Comparison of ENCODE assay signal across 20 cellular contexts in the genomic region with DNA sequence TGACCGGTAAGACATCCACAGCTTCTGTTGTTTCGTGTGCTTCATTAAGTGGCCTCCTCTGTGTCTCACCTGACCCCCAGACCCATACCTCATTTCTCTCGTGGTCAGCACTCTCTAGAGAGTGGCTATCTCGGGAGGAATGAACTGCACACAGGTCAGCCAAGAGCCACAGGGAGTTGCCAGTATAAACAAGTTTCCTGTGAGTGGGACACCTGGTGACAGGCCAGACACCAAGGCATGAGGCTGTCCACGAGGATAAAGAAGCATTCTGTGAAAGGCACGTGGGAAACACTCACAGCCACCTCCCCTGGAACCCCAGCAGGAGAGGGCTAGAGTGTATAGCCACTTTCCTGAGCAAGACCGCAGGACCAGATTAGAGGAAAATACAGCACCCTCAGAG.
DNase-seq lines count a peak whose midpoint lies in the region; ATAC-seq and TF ChIP-seq lines count a peak whose summit lies in the region.
"Had no signal": no experiment of that assay in that cellular context is flagged by ENCODE, and none has a peak within 500 bp of the region (broad histone marks: within the 10 kb centered on the region; RNA-seq: fewer than 3 reads in every experiment).

No MANE protein-coding gene starts in this region.

- H4K8ac ChIP-seq in IMR-90 (ENCODE audit: low read depth in 2 of 2, low read length in 2 of 2), result no peak overlapping the region

- H3K4me3 ChIP-seq in IMR-90 (ENCODE audit: insufficient read depth, low read depth, low read length), result no peak overlapping the region
- no peak overlapping the region for H3K4me3 ChIP-seq in fibroblast of the aortic adventitia (ENCODE audit: low read depth, low read length)
- no peak overlapping the region for H3K4me3 ChIP-seq in right lobe of liver
- no peak overlapping the region for H3K4me3 ChIP-seq in prostate gland
- H3K4me3 ChIP-seq: BLaER1 treated with 17β-estradiol and CSF1 and Interleukin-3, amounts not matched to agents 10 nM and 100 nM; HAP-1; K562 had no signal

- CTCF ChIA-PET in IMR-90 (lab: Yijun Ruan, JAX), result no interaction called here

- dilution Hi-C loops in IMR-90 (cut with HindIII; ENCODE audit: low sequenced_read_pairs, unreplicated experiment), result no loop called here

- peaks cover 4% of the 10 kb centered on the region for H3K9me3 ChIP-seq in IMR-90 (ENCODE audit: control insufficient read depth, insufficient read depth, low read length)
- no peaks in the 10 kb centered on the region for H3K9me3 ChIP-seq in right lobe of liver
- H3K9me3 ChIP-seq in prostate gland, result no peaks in the 10 kb centered on the region

- H3K36me3 ChIP-seq in IMR-90 (ENCODE audit: control insufficient read depth, insufficient read depth, low read length) (no peaks in the 10 kb centered on the region), right lobe of liver (no peaks in the 10 kb centered on the region), prostate gland (no peaks in the 10 kb centered on the region)
- H3K36me3 ChIP-seq: BLaER1 treated with 17β-estradiol and CSF1 and Interleukin-3, amounts not matched to agents 10 nM and 100 nM; HAP-1 had no signal

- H4K20me1 ChIP-seq in IMR-90 (ENCODE audit: insufficient read depth, low read length), result no peaks in the 10 kb centered on the region
- H4K20me1 ChIP-seq: BLaER1 treated with 17β-estradiol and CSF1 and Interleukin-3, amounts not matched to agents 10 nM and 100 nM had no signal

- ATAC-seq in IMR-90 (ENCODE audit: low read depth), result no peak
- peak in 3 of 4 donors; percentile 18 to 80 (median 39) for ATAC-seq in right lobe of liver
- ATAC-seq: K562 had no signal

- DNase-seq in IMR-90 (no peak), fibroblast of the aortic adventitia (ENCODE audit: low read depth) (peak; percentile 20), right lobe of liver (no peak), prostate gland (ENCODE audit: low spot score) (no peak), globus pallidus (ENCODE audit: low spot score) (no peak), AML-193 (lab: John Stamatoyannopoulos, UW) (no peak), NCI-H2029 treated with DMSO at 0.1 percent for 48 hours (lab: John Stamatoyannopoulos, UW) (no peak)
- DNase-seq: CD8-positive, alpha-beta memory T cell; DMS79; MV-4-11; NCI-H1417; NCI-H1930; NCI-H2171; NCI-H446; NCI-H69; OCI-M1 had no signal

- H3K18ac ChIP-seq in IMR-90 (ENCODE audit: low read depth, low read length), result no peak overlapping the region

- H3K9ac ChIP-seq in IMR-90 (ENCODE audit: low read depth, low read length), result no peak overlapping the region
- H3K9ac ChIP-seq: BLaER1 treated with 17β-estradiol and CSF1 and Interleukin-3, amounts not matched to agents 10 nM and 100 nM had no signal

- in situ Hi-C loops in IMR-90 (cut with MboI; ENCODE audit: low sequenced_read_pairs), result no loop called here

- no peak overlapping the region for H2BK20ac ChIP-seq in IMR-90 (ENCODE audit: low read depth, low read length)

- TF ChIP-seq CTCF in IMR-90 (conservative IDR thresholded peaks at IDR 0.05; ENCODE audit: low read depth, low read length) (no peak), fibroblast of the aortic adventitia (IDR thresholded peaks at IDR 0.05; ENCODE audit: insufficient read depth, low read length) (no peak), right lobe of liver (IDR thresholded peaks at IDR 0.05) (no peak), prostate gland (IDR thresholded peaks at IDR 0.05) (no peak)

- no peak overlapping the region for H3K56ac ChIP-seq in IMR-90 (ENCODE audit: extremely low read depth, insufficient read depth, low read length)

- H2BK120ac ChIP-seq in IMR-90 (ENCODE audit: low read depth, low read length), result no peak overlapping the region

- no peak overlapping the region for H3K4me2 ChIP-seq in IMR-90 (ENCODE audit: low read depth, low read length)
- H3K4me2 ChIP-seq: BLaER1 treated with 17β-estradiol and CSF1 and Interleukin-3, amounts not matched to agents 10 nM and 100 nM had no signal

- POLR2A ChIA-PET in IMR-90 (lab: Charles Lee; ENCODE audit: unreplicated experiment), result no interaction called here

- H3K4me1 ChIP-seq in IMR-90 (ENCODE audit: control insufficient read depth, insufficient read depth, low read length) (no peaks in the 10 kb centered on the region), right lobe of liver (peaks cover 0 to 4% (median 0%) of the 10 kb centered on the region in 4 donors), prostate gland (replicated peaks) (peaks cover 3% of the 10 kb centered on the region)
- H3K4me1 ChIP-seq: BLaER1 treated with 17β-estradiol and CSF1 and Interleukin-3, amounts not matched to agents 10 nM and 100 nM; HAP-1 had no signal

- H3K9me1 ChIP-seq in IMR-90 (ENCODE audit: insufficient read depth, low read length), result no peaks in the 10 kb centered on the region; the same call in 1 of the 2 replicates

- H4K91ac ChIP-seq in IMR-90 (ENCODE audit: insufficient read depth, low read depth, low read length), result no peak overlapping the region

- intact Hi-C loops in IMR-90 (cut with micrococcal nuclease) (loop anchor here (10.0 kb wide), 1 partner anchor 159 kb away; no protein-coding TSS in a partner anchor), right lobe of liver (cut with DNase I) (no loop called here), prostate gland (cut with DNase I) (loop anchor here (5.0 to 10.0 kb wide), 3 partner anchors 49 to 389 kb away; no protein-coding TSS in a partner anchor)

- peak overlapping the region; percentile 18; the same call in 1 of the 2 replicates for H3K14ac ChIP-seq in IMR-90 (replicated peaks; ENCODE audit: low read depth, low read length)

- H3K27me3 ChIP-seq in IMR-90 (ENCODE audit: control insufficient read depth, insufficient read depth, low read length) (no peaks in the 10 kb centered on the region), right lobe of liver (no peaks in the 10 kb centered on the region), prostate gland (replicated peaks; ENCODE audit: insufficient read depth) (no peaks in the 10 kb centered on the region)
- H3K27me3 ChIP-seq: BLaER1 treated with 17β-estradiol and CSF1 and Interleukin-3, amounts not matched to agents 10 nM and 100 nM had no signal

- no peak for TF ChIP-seq RAD21 in IMR-90 (IDR thresholded peaks at IDR 0.05; ENCODE audit: low read length)

- 0 out of 2 replicates have a peak overlapping the region, but pooled peaks have one; percentile 5 for H3K4ac ChIP-seq in IMR-90 (ENCODE audit: low read depth, low read length)

- WGBS in IMR-90 (ENCODE audit: extremely low coverage in 2 of 2, insufficient read length in 1 of 2), 2 experiments, result no CpG with 5 or more reads among the region's 7 CpGs
- WGBS in right lobe of liver (ENCODE audit: insufficient coverage, low coverage, low lambda C conversion rate, missing lambda C conversion rate), result 19% methylated on average over 7 of the region's 7 CpGs
- 63% methylated on average over 7 of the region's 7 CpGs for WGBS in prostate gland

- H3K27ac ChIP-seq in IMR-90 (ENCODE audit: insufficient read depth, low read length), result no peak overlapping the region
- no peak overlapping the region for H3K27ac ChIP-seq in right lobe of liver
- H3K27ac ChIP-seq in prostate gland, result peak overlapping the region; percentile 17 to 48
- H3K27ac ChIP-seq: BLaER1 treated with 17β-estradiol and CSF1 and Interleukin-3, amounts not matched to agents 10 nM and 100 nM; HL-60 had no signal

- H3K23ac ChIP-seq in IMR-90 (ENCODE audit: low read depth, low read length), result no peak overlapping the region

- no peaks in the 10 kb centered on the region for H3K79me1 ChIP-seq in IMR-90 (ENCODE audit: low read depth in 1 of 2, low read length in 2 of 2)

- no peak overlapping the region for H2BK5ac ChIP-seq in IMR-90 (ENCODE audit: low read depth, low read length, poor library complexity, severe bottlenecking)

- H4K5ac ChIP-seq in IMR-90 (ENCODE audit: low read depth, low read length), result no peak overlapping the region

- H2AFZ ChIP-seq in IMR-90 (replicated peaks; ENCODE audit: low read length, poor library complexity), result peak overlapping the region; percentile 53

- H2AK9ac ChIP-seq in IMR-90 (replicated peaks; ENCODE audit: low read depth, low read length, poor library complexity), result peak overlapping the region; percentile 58

- H2AK5ac ChIP-seq in IMR-90 (ENCODE audit: low read depth, low read length), result no peak overlapping the region

- H2BK15ac ChIP-seq in IMR-90 (ENCODE audit: low read depth, low read length), result no peak overlapping the region

- TF ChIP-seq POLR2A in IMR-90 (IDR thresholded peaks at IDR 0.05; ENCODE audit: low read depth, low read length) (no peak), right lobe of liver (IDR thresholded peaks at IDR 0.05) (no peak), prostate gland (IDR thresholded peaks at IDR 0.05) (no peak)

- no TSS peak for BruUV-seq in IMR-90 (replicated peaks; lab: Mats Ljungman, UMichigan)

TF ChIP-seq in IMR-90, 13 proteins besides CTCF, POLR2A, EP300 and RAD21 (continues in another document):
- no peak for TF ChIP-seq FOS (IDR thresholded peaks at IDR 0.05; ENCODE audit: low read depth, low read length)
- TF ChIP-seq RCOR1 (IDR thresholded peaks at IDR 0.05; ENCODE audit: insufficient replicate concordance, low read length), result no peak
- no peak for TF ChIP-seq RFX5 (IDR thresholded peaks at IDR 0.05; ENCODE audit: low read depth, low read length)
- no peak for TF ChIP-seq MAZ (IDR thresholded peaks at IDR 0.05; ENCODE audit: borderline replicate concordance, low read depth, low read length)
- no peak for TF ChIP-seq NFE2L2 (IDR thresholded peaks at IDR 0.05; ENCODE audit: low read depth, low read length)
- TF ChIP-seq CEBPB (IDR thresholded peaks at IDR 0.05; ENCODE audit: low read depth, low read length), result no peak
- no peak for TF ChIP-seq MXI1 (IDR thresholded peaks at IDR 0.05; ENCODE audit: borderline replicate concordance, low read depth, low read length)
- TF ChIP-seq, protein P1, sequence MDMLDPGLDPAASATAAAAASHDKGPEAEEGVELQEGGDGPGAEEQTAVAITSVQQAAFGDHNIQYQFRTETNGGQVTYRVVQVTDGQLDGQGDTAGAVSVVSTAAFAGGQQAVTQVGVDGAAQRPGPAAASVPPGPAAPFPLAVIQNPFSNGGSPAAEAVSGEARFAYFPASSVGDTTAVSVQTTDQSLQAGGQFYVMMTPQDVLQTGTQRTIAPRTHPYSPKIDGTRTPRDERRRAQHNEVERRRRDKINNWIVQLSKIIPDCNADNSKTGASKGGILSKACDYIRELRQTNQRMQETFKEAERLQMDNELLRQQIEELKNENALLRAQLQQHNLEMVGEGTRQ (IDR thresholded peaks at IDR 0.05; ENCODE audit: low read depth, low read length), result no peak
- no peak for TF ChIP-seq CHD1 (IDR thresholded peaks at IDR 0.05; ENCODE audit: low read depth, low read length)
- TF ChIP-seq BHLHE40 (IDR thresholded peaks at IDR 0.05; ENCODE audit: low read depth, low read length), result no peak

Comparison
In these comparisons a context has a peak if more than half of its experiments do, and no peak if none do; other contexts are left out.
1. H3K27ac ChIP-seq: peak in prostate gland (2 of 2); none in IMR-90 (single experiment) and right lobe of liver (0 of 3).
2. intact Hi-C loops: an anchor here in IMR-90 (10.0 kb wide) and prostate gland (5.0 to 10.0 kb wide); none called in right lobe of liver.